1 cellular context compared by ENCODE assay signal in the genomic region with DNA sequence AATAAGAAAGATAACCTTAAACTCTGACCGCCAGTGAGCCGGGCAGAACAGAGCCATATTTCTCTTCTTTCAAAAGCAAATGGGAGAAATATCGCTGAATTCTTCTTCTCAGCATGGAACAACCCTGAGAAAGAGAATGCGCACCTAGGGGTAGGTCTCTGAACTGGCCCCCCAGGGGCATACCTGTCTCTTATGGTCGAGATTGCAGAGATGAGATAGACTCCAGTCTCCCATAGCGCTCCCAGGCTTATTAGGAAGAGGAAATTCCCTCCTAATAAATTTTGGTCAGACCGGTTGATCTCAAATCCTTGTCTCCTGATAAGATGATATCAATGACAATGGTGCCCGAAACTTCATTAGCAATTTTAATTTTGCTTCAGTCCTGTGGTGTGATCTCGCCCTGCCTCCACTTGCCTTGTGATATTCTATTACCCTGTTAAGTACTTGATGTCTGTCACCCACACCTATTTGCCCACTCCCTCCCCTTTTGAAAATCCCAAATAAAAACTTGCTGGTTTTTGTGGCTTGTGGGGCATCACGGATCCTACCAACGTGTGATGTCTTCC.
TF ChIP-seq lines count a peak whose summit lies in the region.

No MANE protein-coding gene starts in this region.

TF ChIP-seq in WTC11, 78 proteins besides CTCF, POLR2A, EP300 and RAD21:
- TF ChIP-seq, protein P1, sequence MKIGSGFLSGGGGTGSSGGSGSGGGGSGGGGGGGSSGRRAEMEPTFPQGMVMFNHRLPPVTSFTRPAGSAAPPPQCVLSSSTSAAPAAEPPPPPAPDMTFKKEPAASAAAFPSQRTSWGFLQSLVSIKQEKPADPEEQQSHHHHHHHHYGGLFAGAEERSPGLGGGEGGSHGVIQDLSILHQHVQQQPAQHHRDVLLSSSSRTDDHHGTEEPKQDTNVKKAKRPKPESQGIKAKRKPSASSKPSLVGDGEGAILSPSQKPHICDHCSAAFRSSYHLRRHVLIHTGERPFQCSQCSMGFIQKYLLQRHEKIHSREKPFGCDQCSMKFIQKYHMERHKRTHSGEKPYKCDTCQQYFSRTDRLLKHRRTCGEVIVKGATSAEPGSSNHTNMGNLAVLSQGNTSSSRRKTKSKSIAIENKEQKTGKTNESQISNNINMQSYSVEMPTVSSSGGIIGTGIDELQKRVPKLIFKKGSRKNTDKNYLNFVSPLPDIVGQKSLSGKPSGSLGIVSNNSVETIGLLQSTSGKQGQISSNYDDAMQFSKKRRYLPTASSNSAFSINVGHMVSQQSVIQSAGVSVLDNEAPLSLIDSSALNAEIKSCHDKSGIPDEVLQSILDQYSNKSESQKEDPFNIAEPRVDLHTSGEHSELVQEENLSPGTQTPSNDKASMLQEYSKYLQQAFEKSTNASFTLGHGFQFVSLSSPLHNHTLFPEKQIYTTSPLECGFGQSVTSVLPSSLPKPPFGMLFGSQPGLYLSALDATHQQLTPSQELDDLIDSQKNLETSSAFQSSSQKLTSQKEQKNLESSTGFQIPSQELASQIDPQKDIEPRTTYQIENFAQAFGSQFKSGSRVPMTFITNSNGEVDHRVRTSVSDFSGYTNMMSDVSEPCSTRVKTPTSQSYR (CRISPR knock-in tag; IDR thresholded peaks at IDR 0.05): 0 out of 2 replicates have a peak, but pooled peaks have one; percentile 61
- TF ChIP-seq ETV6 (CRISPR knock-in tag; IDR thresholded peaks at IDR 0.05): 0 out of 2 replicates have a peak, but pooled peaks have one; percentile 42
